ENCODE assay signal across 10 cellular contexts in the genomic region with DNA sequence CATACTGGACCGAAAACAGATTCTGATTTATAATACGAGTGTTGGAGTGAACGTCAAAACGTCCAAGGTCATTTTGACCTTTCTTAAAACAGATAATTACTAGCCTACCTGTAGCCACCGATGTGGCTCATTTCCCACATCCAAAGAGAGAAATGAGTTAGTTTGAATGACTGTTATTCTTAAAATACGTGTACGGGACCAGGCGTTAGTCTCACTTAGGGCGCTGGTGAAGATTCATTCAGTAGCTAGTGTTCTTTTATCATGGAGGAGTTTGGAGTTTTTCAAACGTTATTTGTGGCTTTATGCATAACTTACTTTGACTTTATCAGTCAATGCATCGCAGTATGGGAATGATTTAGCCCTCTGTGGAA. TPM values are rescaled to one million over a fixed set of nuclear protein-coding genes. Genes with fewer than 3 reads are reported as not detected.
DNase-seq lines count a peak whose midpoint lies in the region; ATAC-seq and TF ChIP-seq lines count a peak whose summit lies in the region.
"Had no signal": no experiment of that assay in that cellular context is flagged by ENCODE, and none has a peak within 500 bp of the region (broad histone marks: within the 10 kb centered on the region; RNA-seq: fewer than 3 reads in every experiment).

No MANE protein-coding gene starts in this region.

- intact Hi-C loops in right cardiac atrium (cut with DNase I): no loop called here

- no peak for TF ChIP-seq CTCF in WI38 (IDR thresholded peaks at IDR 0.05; ENCODE audit: low read depth, low read length)

- no peak for ATAC-seq in right cardiac atrium

- H3K4me1 ChIP-seq in right cardiac atrium (ENCODE audit: control insufficient read depth, insufficient read depth, low read length): no peaks in the 10 kb centered on the region
- H3K4me1 ChIP-seq in skeletal muscle satellite cell (ENCODE audit: control insufficient read depth, insufficient read depth, low read length): peaks cover 24% of the 10 kb centered on the region

- WGBS in right cardiac atrium: 12% methylated on average over 11 of the region's 11 CpGs

- H3K4me2 ChIP-seq in skeletal muscle satellite cell (ENCODE audit: low read length): peak overlapping the region; percentile 91

- peak overlapping the region; percentile 89 for H3K9ac ChIP-seq in skeletal muscle satellite cell (ENCODE audit: low read depth, low read length)

- DNase-seq in GM03348 (ENCODE audit: low spot score) (peak; percentile 3), right cardiac atrium (no peak), NCI-H2227 treated with DMSO at 0.1 percent for 48 hours (lab: John Stamatoyannopoulos, UW) (no peak), substantia nigra (lab: John Stamatoyannopoulos, UW) (no peak), foreskin melanocyte (no peak), NCI-H146 treated with DMSO at 0.1 percent for 48 hours (lab: John Stamatoyannopoulos, UW; ENCODE audit: unreplicated experiment) (no peak)
- DNase-seq: activated effector memory CD4-positive, alpha-beta T cell treated with Interleukin-2 at 50 U/mL for 16 hours; hippocampal formation had no signal

- no peak overlapping the region for H3K27ac ChIP-seq in right cardiac atrium (ENCODE audit: low read length)
- H3K27ac ChIP-seq in substantia nigra (ENCODE audit: low read depth, low read length, poor library complexity, severe bottlenecking): no peak overlapping the region

- H3K9me3 ChIP-seq in right cardiac atrium (ENCODE audit: control insufficient read depth, low read length) (no peaks in the 10 kb centered on the region), skeletal muscle satellite cell (replicated peaks; ENCODE audit: low read length) (no peaks in the 10 kb centered on the region)

- H3K4me3 ChIP-seq in WI38 (ENCODE audit: low read depth, low read length) (peak overlapping the region; percentile 91), right cardiac atrium (ENCODE audit: low read length) (peak overlapping the region; percentile 76), skeletal muscle satellite cell (ENCODE audit: low read length) (peak overlapping the region; percentile 88)

- H3K27me3 ChIP-seq in right cardiac atrium (ENCODE audit: control insufficient read depth, insufficient read depth): no peaks in the 10 kb centered on the region
- H3K27me3 ChIP-seq in skeletal muscle satellite cell (ENCODE audit: control insufficient read depth, insufficient read depth, low read length): no peaks in the 10 kb centered on the region

- H3K36me3 ChIP-seq in skeletal muscle satellite cell (ENCODE audit: insufficient read depth, low read length): no peaks in the 10 kb centered on the region

RNA-seq across cellular contexts. Expression of gene BICC1, which starts 1.4 kb away (rescaled TPM):
- total RNA-seq in right cardiac atrium: 10 to 100 TPM; 11.9 to 15.9 (median 14.5) TPM
- 5.2 TPM for polyA plus RNA-seq in right cardiac atrium
- 27.5 and 31.2 TPM in 2 replicates for total RNA-seq in skeletal muscle satellite cell (2012; rRNA removed)
